In genomic region chr9:68721934-68722333, GRCh38 we compare ENCODE assay signal across 7 cellular contexts. TPM values are rescaled to one million over a fixed set of nuclear protein-coding genes. Genes with fewer than 3 reads are reported as not detected.
"Had no signal": no experiment of that assay in that cellular context is flagged by ENCODE, and none has a peak within 500 bp of the region (broad histone marks: within the 10 kb centered on the region; RNA-seq: fewer than 3 reads in every experiment).

No MANE protein-coding gene starts in this region.

- DNase-seq: IMR-90, KBM-7 had no signal

- H3K4me3 Mint-ChIP-seq: IgD-negative memory B cell had no signal

- FAIRE-seq: HepG2, HTR-8/SVneo had no signal

- ATAC-seq: HepG2 had no signal

- H3K27ac Mint-ChIP-seq: IgD-negative memory B cell had no signal

- H3K36me3 Mint-ChIP-seq: IgD-negative memory B cell had no signal

- H3K27me3 Mint-ChIP-seq: IgD-negative memory B cell had no signal

- H3K27ac ChIP-seq: HL-60 had no signal

RNA-seq across cellular contexts. Expression of gene PIP5K1B, which starts 16.9 kb away (rescaled TPM):
- total RNA-seq: HT1080, IMR-90 had no signal
- polyA plus RNA-seq: IMR-90 had no signal
